ENCODE assay signal across 8 cellular contexts in genomic region chr3:10247679-10248183, GRCh38. TPM values are rescaled to one million over a fixed set of nuclear protein-coding genes. Genes with fewer than 3 reads are reported as not detected.
DNase-seq lines count a peak whose midpoint lies in the region; ATAC-seq and TF ChIP-seq lines count a peak whose summit lies in the region.

No MANE protein-coding gene starts in this region.

- peak overlapping the region in 9 of 10 donors; percentile 71 to 97 (median 92) for H3K27ac ChIP-seq in heart right ventricle
- H3K27ac ChIP-seq in aorta (ENCODE audit: low read depth in 1 of 2, low read length in 2 of 2) = peak overlapping the region in 1 of 2 donors; percentile 68

- H3K36me3 ChIP-seq in heart right ventricle = peaks cover 0 to 46% (median 0%) of the 10 kb centered on the region in 9 donors
- no peaks in the 10 kb centered on the region for H3K36me3 ChIP-seq in mucosa of descending colon (ENCODE audit: low read depth)
- peaks cover 0 to 2% of the 10 kb centered on the region in 2 donors for H3K36me3 ChIP-seq in aorta (ENCODE audit: control insufficient read depth in 1 of 2, insufficient read depth in 2 of 2, low read length in 1 of 2)

- peaks cover 33% of the 10 kb centered on the region for H3K4me1 Mint-ChIP-seq in brain

- H3K9me3 Mint-ChIP-seq in brain = peaks cover 3 to 19% (median 10%) of the 10 kb centered on the region in 5 experiments

- 30 to 36% methylated on average over 14 of the region's 14 CpGs for WGBS in heart right ventricle, 2 donors
- WGBS in aorta, 2 donors = 11 to 13% methylated on average over 14 of the region's 14 CpGs

- peaks cover 20% of the 10 kb centered on the region for H3K36me3 Mint-ChIP-seq in brain

- intact Hi-C loops in heart right ventricle (cut with DNase I) = no loop called here
- intact Hi-C loops in cardiac septum (cut with DNase I) = loop anchor here (5.0 kb wide), 1 partner anchor 70 kb away; no protein-coding TSS in a partner anchor
- intact Hi-C loops in mucosa of descending colon (cut with DNase I, micrococcal nuclease) = no loop called here
- intact Hi-C loops in aorta (cut with DNase I) = no loop called here

- H3K27ac Mint-ChIP-seq in brain = peak overlapping the region; percentile 74 to 88 (median 86)

- H3K4me1 ChIP-seq in heart right ventricle = peaks cover 9 to 48% (median 31%) of the 10 kb centered on the region in 9 donors
- H3K4me1 ChIP-seq in mucosa of descending colon (ENCODE audit: low read depth) = peaks cover 25% of the 10 kb centered on the region
- no peaks in the 10 kb centered on the region for H3K4me1 ChIP-seq in aorta (ENCODE audit: control insufficient read depth in 1 of 2, insufficient read depth in 2 of 2, low read length in 2 of 2)

- no peak for TF ChIP-seq CTCF in heart right ventricle (IDR thresholded peaks at IDR 0.05)
- TF ChIP-seq CTCF in brain (conservative IDR thresholded peaks at IDR 0.05) = no peak
- no peak for TF ChIP-seq CTCF in mucosa of descending colon (IDR thresholded peaks at IDR 0.05)

- DNase-seq in heart right ventricle (no peak), cardiac septum (ENCODE audit: low spot score) (no peak), mucosa of descending colon (no peak), aorta (no peak), NCI-H1694 (lab: John Stamatoyannopoulos, UW) (no peak), hippocampal formation (lab: John Stamatoyannopoulos, UW) (no peak)
- no peak for DNase-seq in stimulated activated CD4-positive, alpha-beta T cell treated with anti-CD3 and anti-CD28 coated beads, Interleukin-2, amount 100 ng/mL, for 24 hours

- peak overlapping the region; percentile 86 to 94 (median 92) for H3K4me3 Mint-ChIP-seq in brain

- H3K9me3 ChIP-seq in heart right ventricle (peaks cover 0 to 31% (median 10%) of the 10 kb centered on the region in 11 donors), mucosa of descending colon (peaks cover 17% of the 10 kb centered on the region), aorta (ENCODE audit: control insufficient read depth, low read length) (peaks cover 2% of the 10 kb centered on the region)

- H3K4me3 ChIP-seq in heart right ventricle (peak overlapping the region; percentile 64 to 92 (median 72)), mucosa of descending colon (peak overlapping the region; percentile 85), aorta (ENCODE audit: low read length in 2 of 2) (peak overlapping the region; percentile 13 to 29)

- peak in 3 of 8 donors; percentile 3 to 9 (median 9) for ATAC-seq in heart right ventricle
- no peak for ATAC-seq in mucosa of descending colon
- no peak for ATAC-seq in aorta (ENCODE audit: low FRiP score)

- peaks cover 7% of the 10 kb centered on the region for H3K27me3 Mint-ChIP-seq in brain

- H3K27me3 ChIP-seq in heart right ventricle (no peaks in the 10 kb centered on the region), aorta (ENCODE audit: control insufficient read depth in 1 of 2, insufficient read depth in 2 of 2, low read length in 1 of 2) (no peaks in the 10 kb centered on the region)

RNA-seq across cellular contexts. Expression of gene TATDN2, which starts 0.5 kb away (rescaled TPM):
- total RNA-seq in heart right ventricle (10 to 100 TPM; 14.7 to 19.6 (median 17.7) TPM), cardiac septum (19.8 TPM), mucosa of descending colon (10 to 100 TPM; 29.8 to 34.9 (median 34.4) TPM), aorta (10 to 100 TPM; 30.8 to 36.3 TPM)
- polyA plus RNA-seq in heart right ventricle (10 to 100 TPM in 1 of 2 donors, 1 to 10 TPM in 1; 9.6 to 16.1 TPM), brain (ENCODE audit: insufficient read depth, low read depth, low replicate concordance) (18.9 TPM), aorta (10 to 100 TPM; 14.0 to 14.4 TPM)

RNA-seq across cellular contexts. Expression of gene GHRL, which starts 45.0 kb away (rescaled TPM):
- total RNA-seq in heart right ventricle (1 to 10 TPM in 1 of 10 donors, under 1 TPM in 6, not detected in 3; 0.32 to 1.0 (median 0.81) TPM), cardiac septum (0.48 TPM), mucosa of descending colon (under 1 TPM; 0.51 to 0.63 (median 0.55) TPM), aorta (1 to 10 TPM; 1.6 to 1.7 TPM)
- polyA plus RNA-seq in heart right ventricle (under 1 TPM; 0.12 to 0.88 TPM), brain (ENCODE audit: insufficient read depth, low read depth, low replicate concordance) (1.9 TPM), aorta (under 1 TPM in 1 of 2 donors, not detected in 1; 0.36 TPM)

Comparison
In these comparisons a context has a peak if more than half of its experiments do, and no peak if none do; other contexts are left out.
1. H3K4me3 ChIP-seq: peak in every context shown above with its lines; median percentile 85 in mucosa of descending colon; 72 in heart right ventricle; 21 in aorta.